In the genomic region with DNA sequence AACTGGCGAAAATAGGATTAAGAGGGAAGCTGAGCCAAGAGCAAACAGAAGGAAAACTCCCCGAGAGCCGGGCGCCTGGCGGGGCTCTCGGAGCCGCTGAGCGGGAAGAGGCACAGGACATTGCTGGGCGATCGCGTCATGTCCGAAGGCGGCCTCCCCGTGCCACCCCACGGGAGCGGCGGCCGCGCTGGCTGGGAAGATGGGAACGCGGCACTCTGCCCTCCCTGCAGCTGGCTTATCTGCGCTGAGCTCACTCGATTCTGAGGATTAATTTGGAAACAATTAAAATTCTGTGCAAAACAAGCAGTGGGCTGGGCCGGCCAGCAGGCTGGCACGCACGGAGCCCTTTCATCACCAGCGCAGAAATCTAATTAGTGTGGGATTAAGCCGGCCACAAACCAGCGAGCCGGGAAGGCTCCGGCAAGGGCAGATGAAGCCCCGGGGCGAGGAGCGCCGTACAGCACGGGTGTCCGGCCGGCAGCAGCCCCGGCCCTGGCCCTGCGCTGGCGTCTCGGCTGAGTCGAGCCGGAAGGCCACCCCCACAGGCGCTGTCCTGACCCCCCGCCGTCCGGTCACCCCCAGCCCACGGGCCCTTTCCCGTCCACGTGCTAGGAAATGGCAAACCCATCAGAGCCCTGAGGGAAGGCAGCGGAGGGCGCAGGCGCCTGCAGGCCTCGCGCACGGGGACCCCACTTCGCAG, we compare ENCODE assay signal across 10 cellular contexts. TPM values are rescaled to one million over a fixed set of nuclear protein-coding genes. Genes with fewer than 3 reads are reported as not detected.
A peak's percentile ranks its signal among the peaks of the same experiment; 100 is the strongest.
DNase-seq lines count a peak whose midpoint lies in the region; ATAC-seq and TF ChIP-seq lines count a peak whose summit lies in the region.
"Had no signal": no experiment of that assay in that cellular context is flagged by ENCODE, and none has a peak within 500 bp of the region (broad histone marks: within the 10 kb centered on the region; RNA-seq: fewer than 3 reads in every experiment).

No MANE protein-coding gene starts in this region.

- no peak overlapping the region for H3K4me3 ChIP-seq in GM23338
- H3K4me3 ChIP-seq in right atrium auricular region: peak overlapping the region; percentile 19 to 33
- H3K4me3 ChIP-seq in skeletal muscle satellite cell (ENCODE audit: low read length): peak overlapping the region; percentile 60

- peak overlapping the region; percentile 43 for H3K9ac ChIP-seq in skeletal muscle satellite cell (ENCODE audit: low read depth, low read length)

- H3K27me3 ChIP-seq in GM23338 (ENCODE audit: insufficient read depth) (no peaks in the 10 kb centered on the region), right atrium auricular region (no peaks in the 10 kb centered on the region), skeletal muscle satellite cell (ENCODE audit: control insufficient read depth, insufficient read depth, low read length) (peaks cover 4% of the 10 kb centered on the region)

- no peak overlapping the region for H3K4me3 Mint-ChIP-seq in GM23338

- H3K36me3 ChIP-seq in GM23338 (ENCODE audit: insufficient read depth): no peaks in the 10 kb centered on the region
- H3K36me3 ChIP-seq in right atrium auricular region: no peaks in the 10 kb centered on the region
- no peaks in the 10 kb centered on the region for H3K36me3 ChIP-seq in skeletal muscle satellite cell (ENCODE audit: insufficient read depth, low read length)

- H3K79me2 ChIP-seq in GM23338 (replicated peaks; ENCODE audit: insufficient read depth): no peaks in the 10 kb centered on the region

- H2AFZ ChIP-seq in GM23338: no peak overlapping the region; the same call in 1 of the 2 replicates

- H3K4me2 ChIP-seq in GM23338: no peak overlapping the region
- peak overlapping the region; percentile 86 for H3K4me2 ChIP-seq in skeletal muscle satellite cell (ENCODE audit: low read length)

- no peaks in the 10 kb centered on the region for H3K9me2 ChIP-seq in GM23338 (ENCODE audit: insufficient read depth)

- H3K4me1 ChIP-seq in GM23338 (ENCODE audit: insufficient read depth): no peaks in the 10 kb centered on the region
- H3K4me1 ChIP-seq in right atrium auricular region: peaks cover 0 to 5% of the 10 kb centered on the region in 2 donors
- peaks cover 22% of the 10 kb centered on the region for H3K4me1 ChIP-seq in skeletal muscle satellite cell (ENCODE audit: control insufficient read depth, insufficient read depth, low read length)

- H4K20me1 ChIP-seq in GM23338 (replicated peaks; ENCODE audit: insufficient read depth): no peaks in the 10 kb centered on the region

- H3K36me3 Mint-ChIP-seq in GM23338 (ENCODE audit: low read depth): no peaks in the 10 kb centered on the region

- H3K4me1 Mint-ChIP-seq in GM23338: no peaks in the 10 kb centered on the region

- H3K27ac ChIP-seq in GM23338 (ENCODE audit: low read depth) (no peak overlapping the region), right atrium auricular region (peak overlapping the region; percentile 69 to 70)

- H3F3A ChIP-seq in GM23338 (replicated peaks; ENCODE audit: low read depth): no peaks in the 10 kb centered on the region

- H3K9me3 ChIP-seq in right atrium auricular region (no peaks in the 10 kb centered on the region), skeletal muscle satellite cell (replicated peaks; ENCODE audit: low read length) (no peaks in the 10 kb centered on the region)

- TF ChIP-seq CTCF in GM23338 (conservative IDR thresholded peaks at IDR 0.05; ENCODE audit: low read depth in 2 of 2): no peak
- TF ChIP-seq CTCF in right atrium auricular region (IDR thresholded peaks at IDR 0.05): no peak

- DNase-seq in GM23338 (ENCODE audit: low spot score): no peak
- peak in 52 of 58 donors; percentile 20 to 80 (median 60) for DNase-seq in anterior cingulate cortex (lab: John Stamatoyannopoulos, UW)
- peak; percentile 69 for DNase-seq in right atrium auricular region (ENCODE audit: low spot score)
- no peak for DNase-seq in NCI-H2171 (lab: John Stamatoyannopoulos, UW)
- DNase-seq in islet precursor cell: no peak
- no peak for DNase-seq in stimulated activated CD4-positive, alpha-beta T cell treated with anti-CD3 and anti-CD28 coated beads, Interleukin-1b, Interleukin-23, amount 100 ng/mL, for 48 hours
- DNase-seq: NK-92 treated with Interleukin-12 subunit alpha and Interleukin-12 subunit beta, amount 100 ng/mL, for 24 hours had no signal

- H3K27ac Mint-ChIP-seq in GM23338: no peak overlapping the region

- ATAC-seq in GM23338 (peak; percentile 11; the same call in 2 of the 3 replicates), GM19397 (IDR thresholded peaks at IDR 0.05; ENCODE audit: unreplicated experiment) (no peak)

- H3K27me3 Mint-ChIP-seq in GM23338 (ENCODE audit: insufficient read depth, low read depth, poor library complexity): peaks cover 2% of the 10 kb centered on the region

- H3K9me3 Mint-ChIP-seq in GM23338: no peaks in the 10 kb centered on the region

TF ChIP-seq in GM23338, 12 proteins besides CTCF, POLR2A, EP300 and RAD21 (continues in another document):
- TF ChIP-seq POLR2AphosphoS5 (IDR thresholded peaks at IDR 0.05; ENCODE audit: low read depth) (no peak), STAT1 (IDR thresholded peaks at IDR 0.05; ENCODE audit: unreplicated experiment) (no peak)
- TF ChIP-seq, protein P1, sequence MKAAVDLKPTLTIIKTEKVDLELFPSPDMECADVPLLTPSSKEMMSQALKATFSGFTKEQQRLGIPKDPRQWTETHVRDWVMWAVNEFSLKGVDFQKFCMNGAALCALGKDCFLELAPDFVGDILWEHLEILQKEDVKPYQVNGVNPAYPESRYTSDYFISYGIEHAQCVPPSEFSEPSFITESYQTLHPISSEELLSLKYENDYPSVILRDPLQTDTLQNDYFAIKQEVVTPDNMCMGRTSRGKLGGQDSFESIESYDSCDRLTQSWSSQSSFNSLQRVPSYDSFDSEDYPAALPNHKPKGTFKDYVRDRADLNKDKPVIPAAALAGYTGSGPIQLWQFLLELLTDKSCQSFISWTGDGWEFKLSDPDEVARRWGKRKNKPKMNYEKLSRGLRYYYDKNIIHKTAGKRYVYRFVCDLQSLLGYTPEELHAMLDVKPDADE (IDR thresholded peaks at IDR 0.05): no peak

RNA-seq across cellular contexts. Expression of a gene that starts 37.8 kb away (rescaled TPM):
- 17.2 and 26.2 TPM in 2 replicates for total RNA-seq in GM23338 (2014; rRNA removed; shearing (Covaris generic))
- 5.7 and 6.7 TPM in 2 replicates for polyA plus RNA-seq in GM23338 (2016; fragmentation: Nextera tagmentation; extraction: Ambion mirVana)
- 1 to 10 TPM; 1.0 to 1.6 TPM for total RNA-seq in right atrium auricular region
- total RNA-seq in skeletal muscle satellite cell (2012; rRNA removed): 1.5 and 2.0 TPM in 2 replicates

RNA-seq across cellular contexts. Expression of a gene that starts 48.6 kb away (rescaled TPM):
- total RNA-seq in GM23338 (2014; rRNA removed; shearing (Covaris generic)): 2.9 and 10.1 TPM in 2 replicates
- 3.6 and 4.2 TPM in 2 replicates for polyA plus RNA-seq in GM23338 (2016; fragmentation: Nextera tagmentation; extraction: Ambion mirVana)
- 10 to 100 TPM; 11.9 to 14.1 TPM for total RNA-seq in right atrium auricular region
- 7.6 and 13.3 TPM in 2 replicates for total RNA-seq in skeletal muscle satellite cell (2012; rRNA removed)

RNA-seq across cellular contexts. Expression of a gene that starts 53.2 kb away (rescaled TPM):
- 1.0 TPM in 1 of 2 replicates, not detected in the other for total RNA-seq in GM23338 (2014; rRNA removed; shearing (Covaris generic))
- 0.60 TPM in 1 of 2 replicates, not detected in the other for polyA plus RNA-seq in GM23338 (2016; fragmentation: Nextera tagmentation; extraction: Ambion mirVana)
- 10 to 100 TPM in 1 of 2 donors, 1 to 10 TPM in 1; 2.7 to 14.1 TPM for total RNA-seq in right atrium auricular region
- 0.25 TPM in 1 of 2 replicates, not detected in the other for total RNA-seq in skeletal muscle satellite cell (2012; rRNA removed)
- polyA plus RNA-seq: keratinocyte had no signal

Comparison
In these comparisons a context has a peak if more than half of its experiments do, and no peak if none do; other contexts are left out.
1. DNase-seq: peak in anterior cingulate cortex (52 of 58) and right atrium auricular region (single experiment); none in GM23338 (single experiment), NCI-H2171 (single experiment), islet precursor cell (single experiment) and stimulated activated CD4-positive, alpha-beta T cell treated with anti-CD3 and anti-CD28 coated beads, Interleukin-1b, Interleukin-23, amount 100 ng/mL, for 48 hours (single experiment).